ENCODE assay signal across 8 cellular contexts in the genomic region with DNA sequence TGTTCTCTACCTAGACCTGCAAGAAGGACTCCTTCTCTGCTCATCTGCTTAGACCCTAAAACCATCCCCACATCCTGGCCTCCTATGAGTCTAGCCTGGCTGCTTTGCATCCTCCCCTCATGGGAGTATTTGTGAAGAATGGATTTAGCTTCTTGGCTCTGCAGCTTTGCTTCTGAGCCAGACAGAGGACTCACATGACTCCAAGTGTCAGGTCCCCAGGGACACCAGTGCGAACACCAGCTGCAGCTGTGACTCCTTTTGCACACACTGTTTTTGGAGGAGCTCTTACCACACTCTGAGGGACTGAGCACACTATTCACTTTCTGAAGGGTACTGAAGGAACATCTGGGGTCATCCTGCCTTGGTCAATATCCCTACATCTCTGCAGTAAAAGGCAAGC.
A peak's percentile ranks its signal among the peaks of the same experiment; 100 is the strongest.
DNase-seq lines count a peak whose midpoint lies in the region; ATAC-seq and TF ChIP-seq lines count a peak whose summit lies in the region.

No MANE protein-coding gene starts in this region.

- no peak overlapping the region for H3K4me3 ChIP-seq in hepatocyte

- H4K20me1 ChIP-seq in hepatocyte (ENCODE audit: insufficient read depth, poor library complexity, severe bottlenecking): no peaks in the 10 kb centered on the region

- H3K27ac Mint-ChIP-seq in activated T-helper 17 cell treated with anti-CD3 and anti-CD28 coated beads, Interleukin-2, amount 50 U/mL, for 72 hours: no peak overlapping the region

- no peaks in the 10 kb centered on the region for H3K4me1 ChIP-seq in hepatocyte (ENCODE audit: insufficient read depth)

- no peaks in the 10 kb centered on the region for H3K36me3 ChIP-seq in hepatocyte (replicated peaks; ENCODE audit: insufficient read depth, low read depth)

- peaks cover 5% of the 10 kb centered on the region for H3K36me3 Mint-ChIP-seq in activated T-helper 17 cell treated with anti-CD3 and anti-CD28 coated beads, Interleukin-2, amount 50 U/mL, for 72 hours (ENCODE audit: low read depth)

- no peak overlapping the region for H3K4me3 Mint-ChIP-seq in activated T-helper 17 cell treated with anti-CD3 and anti-CD28 coated beads, Interleukin-2, amount 50 U/mL, for 72 hours

- intact Hi-C loops in left colon (cut with DNase I, micrococcal nuclease): no loop called here

- no peak overlapping the region for H3K27ac ChIP-seq in hepatocyte

- no peaks in the 10 kb centered on the region for H3K9me2 ChIP-seq in hepatocyte (replicated peaks; ENCODE audit: insufficient read depth)

- ATAC-seq in GM18907 (IDR thresholded peaks at IDR 0.05; ENCODE audit: unreplicated experiment) (peak; percentile 88), HG02852 (IDR thresholded peaks at IDR 0.05; ENCODE audit: unreplicated experiment) (peak; percentile 78), left colon (no peak)
- no peak for ATAC-seq in activated T-helper 17 cell treated with anti-CD3 and anti-CD28 coated beads, Interleukin-2, amount 50 U/mL, for 72 hours (replicated peaks)

- 88% methylated on average over 1 of the region's 1 CpG for WGBS in hepatocyte (ENCODE audit: low lambda C conversion rate, missing lambda C conversion rate)

- H3K27me3 Mint-ChIP-seq in activated T-helper 17 cell treated with anti-CD3 and anti-CD28 coated beads, Interleukin-2, amount 50 U/mL, for 72 hours: no peaks in the 10 kb centered on the region

- DNase-seq in NCI-H526 (lab: John Stamatoyannopoulos, UW): peak; percentile 72 to 89
- peak; percentile 44 to 52 for DNase-seq in left colon
- DNase-seq in hepatocyte (ENCODE audit: low spot score): no peak
- no peak for DNase-seq in DMS53 (lab: John Stamatoyannopoulos, UW)
- no peak for DNase-seq in COLO668 (lab: John Stamatoyannopoulos, UW; ENCODE audit: unreplicated experiment)

- no peaks in the 10 kb centered on the region for H3K9me3 Mint-ChIP-seq in activated T-helper 17 cell treated with anti-CD3 and anti-CD28 coated beads, Interleukin-2, amount 50 U/mL, for 72 hours

- H2AFZ ChIP-seq in hepatocyte: no peak overlapping the region

- H3K9me3 ChIP-seq in hepatocyte (ENCODE audit: low read depth): no peaks in the 10 kb centered on the region

- H3K4me2 ChIP-seq in hepatocyte: no peak overlapping the region

- no peak for TF ChIP-seq CTCF in hepatocyte (IDR thresholded peaks at IDR 0.05; ENCODE audit: poor library complexity)

- H3K4me1 Mint-ChIP-seq in activated T-helper 17 cell treated with anti-CD3 and anti-CD28 coated beads, Interleukin-2, amount 50 U/mL, for 72 hours: peaks cover 21% of the 10 kb centered on the region

- no peaks in the 10 kb centered on the region for H3K79me2 ChIP-seq in hepatocyte

- H3K27me3 ChIP-seq in hepatocyte: no peaks in the 10 kb centered on the region

Comparison
In these comparisons a context has a peak if more than half of its experiments do, and no peak if none do; other contexts are left out.
1. ATAC-seq: peak in GM18907 (single experiment) and HG02852 (single experiment); none in left colon (single experiment) and activated T-helper 17 cell treated with anti-CD3 and anti-CD28 coated beads, Interleukin-2, amount 50 U/mL, for 72 hours (single experiment).
2. DNase-seq: peak in NCI-H526 (2 of 2) and left colon (2 of 2); none in hepatocyte (single experiment), DMS53 (single experiment) and COLO668 (single experiment).